ENCODE assay signal across 16 cellular contexts in the genomic region with DNA sequence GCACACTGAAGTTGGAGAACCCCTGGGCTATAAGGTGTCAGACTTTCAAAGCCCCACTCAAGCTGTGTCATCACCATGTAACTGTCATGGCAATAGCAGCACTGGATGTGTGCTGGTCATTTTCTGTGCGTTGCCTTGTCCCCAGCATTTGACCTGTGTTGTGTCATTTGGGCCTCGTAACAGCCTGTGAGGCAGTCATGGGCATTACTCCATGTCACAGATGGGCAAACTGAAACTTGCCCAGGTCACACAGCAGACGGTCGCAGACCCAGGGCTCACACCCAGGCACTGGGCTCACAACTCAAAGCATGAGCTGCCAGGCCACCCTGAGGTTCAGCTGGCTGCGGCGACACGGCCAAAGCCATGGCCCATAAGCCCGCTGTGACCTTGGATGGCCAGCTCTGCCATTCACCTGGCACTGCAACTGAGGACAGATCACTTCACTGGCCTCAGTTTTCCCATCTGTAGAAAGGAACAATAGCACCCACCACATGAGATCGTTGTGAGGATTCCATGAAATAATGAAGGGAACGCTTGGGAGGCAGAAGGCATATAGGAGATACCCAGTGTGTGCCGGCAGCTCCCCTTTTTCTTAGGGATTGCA. TPM values are rescaled to one million over a fixed set of nuclear protein-coding genes. Genes with fewer than 3 reads are reported as not detected.
A peak's percentile ranks its signal among the peaks of the same experiment; 100 is the strongest.
DNase-seq lines count a peak whose midpoint lies in the region; ATAC-seq, FAIRE-seq and TF ChIP-seq lines count a peak whose summit lies in the region.
"Had no signal": no experiment of that assay in that cellular context is flagged by ENCODE, and none has a peak within 500 bp of the region (broad histone marks: within the 10 kb centered on the region; RNA-seq: fewer than 3 reads in every experiment).

No MANE protein-coding gene starts in this region.

- intact Hi-C loops in left cardiac atrium (cut with DNase I) (no loop called here), heart right ventricle (cut with DNase I) (loop anchor here in 1 of 10 donors (1.0 kb wide), 1 partner anchor 44 kb away; no protein-coding TSS in a partner anchor), kidney (cut with DNase I) (no loop called here)

- H3K4me1 ChIP-seq in heart right ventricle: no peaks in the 10 kb centered on the region
- H3K4me1 ChIP-seq in kidney (ENCODE audit: control insufficient read depth in 1 of 2, insufficient read depth in 1 of 2, low read depth in 1 of 2, low read length in 2 of 2): no peaks in the 10 kb centered on the region
- H3K4me1 ChIP-seq in neuronal stem cell (ENCODE audit: control insufficient read depth in 2 of 2, insufficient read depth in 1 of 2, low read depth in 1 of 2, low read length in 2 of 2): peaks cover 3 to 7% of the 10 kb centered on the region in 2 donors
- H3K4me1 ChIP-seq: BE2C, HAP-1 had no signal

- H3K4me3 ChIP-seq in heart right ventricle: no peak overlapping the region
- no peak overlapping the region for H3K4me3 ChIP-seq in kidney (ENCODE audit: low read length in 2 of 2)
- no peak overlapping the region for H3K4me3 ChIP-seq in neuronal stem cell (ENCODE audit: low read length in 2 of 2)
- H3K4me3 ChIP-seq: HAP-1 had no signal

- H3K27ac ChIP-seq in heart right ventricle: no peak overlapping the region
- no peak overlapping the region for H3K27ac ChIP-seq in kidney (ENCODE audit: low read depth in 2 of 2, low read length in 2 of 2)
- H3K27ac ChIP-seq in neuronal stem cell (replicated peaks; ENCODE audit: low read length): no peak overlapping the region
- H3K27ac ChIP-seq in substantia nigra (ENCODE audit: low read depth, low read length, poor library complexity, severe bottlenecking): no peak overlapping the region
- H3K27ac ChIP-seq: C4-2B had no signal

- ATAC-seq in left cardiac atrium (no peak), heart right ventricle (no peak)

- no peak overlapping the region for H2AK5ac ChIP-seq in neuronal stem cell (ENCODE audit: low read depth, low read length)

- H2BK12ac ChIP-seq in neuronal stem cell (ENCODE audit: low read length): no peak overlapping the region

- H3K36me3 ChIP-seq in heart right ventricle (no peaks in the 10 kb centered on the region), kidney (ENCODE audit: control insufficient read depth in 1 of 2, insufficient read depth in 2 of 2, low read length in 2 of 2) (no peaks in the 10 kb centered on the region), neuronal stem cell (replicated peaks in 1 of 2; ENCODE audit: control insufficient read depth in 2 of 2, insufficient read depth in 2 of 2, low read length in 2 of 2) (no peaks in the 10 kb centered on the region)
- H3K36me3 ChIP-seq: BE2C, HAP-1 had no signal

- TF ChIP-seq CTCF in heart right ventricle (IDR thresholded peaks at IDR 0.05) (no peak), kidney (IDR thresholded peaks at IDR 0.05; ENCODE audit: borderline replicate concordance, extremely low read depth, insufficient read depth) (no peak)

- H4K8ac ChIP-seq in neuronal stem cell (ENCODE audit: low read depth, low read length): no peak overlapping the region

- no peak overlapping the region for H2BK120ac ChIP-seq in neuronal stem cell (ENCODE audit: low read depth, low read length)

- H2AFZ ChIP-seq in neuronal stem cell (ENCODE audit: low read length): no peak overlapping the region

- no peak overlapping the region for H3K4me2 ChIP-seq in neuronal stem cell (ENCODE audit: insufficient read depth, low read length, poor library complexity, severe bottlenecking)

- no peaks in the 10 kb centered on the region for H3K79me1 ChIP-seq in neuronal stem cell (ENCODE audit: low read depth, low read length)

- H3K9me3 ChIP-seq in heart right ventricle (no peaks in the 10 kb centered on the region), kidney (ENCODE audit: control insufficient read depth in 1 of 2, low read length in 2 of 2) (no peaks in the 10 kb centered on the region), neuronal stem cell (replicated peaks in 1 of 2; ENCODE audit: control insufficient read depth in 2 of 2, insufficient read depth in 1 of 2, low read depth in 1 of 2, low read length in 2 of 2) (no peaks in the 10 kb centered on the region)
- H3K9me3 ChIP-seq: BE2C, HAP-1 had no signal

- whole genome bisulfite sequencing in heart right ventricle, 2 donors: 93% methylated on average over 11 of the region's 11 CpGs
- WGBS in neuronal stem cell (ENCODE audit: extremely low coverage in 2 of 2, insufficient read length in 2 of 2, insufficient replicate concordance in 1 of 2), 2 donors: no CpG with 5 or more reads among the region's 11 CpGs

- H3K18ac ChIP-seq in neuronal stem cell (ENCODE audit: low read length): no peak overlapping the region

- H3K27me3 ChIP-seq in heart right ventricle: peaks cover 0 to 32% (median 19%) of the 10 kb centered on the region in 7 donors
- peaks cover 0 to 18% (median 0%) of the 10 kb centered on the region in 3 experiments for H3K27me3 ChIP-seq in neuronal stem cell (ENCODE audit: control insufficient read depth in 3 of 3, insufficient read depth in 3 of 3, low read depth in 1 of 3, low read length in 3 of 3)
- H3K27me3 ChIP-seq: BE2C had no signal

- no peak overlapping the region for H3K23ac ChIP-seq in neuronal stem cell (ENCODE audit: low read depth, low read length, poor library complexity)

- H4K91ac ChIP-seq in neuronal stem cell (ENCODE audit: low read depth, low read length, poor library complexity): no peak overlapping the region

- DNase-seq in left cardiac atrium (peak; percentile 7), heart right ventricle (no peak), kidney (peak; percentile 36), neuronal stem cell (ENCODE audit: low spot score) (no peak), SW 1271 (lab: John Stamatoyannopoulos, UW) (no peak), substantia nigra (lab: John Stamatoyannopoulos, UW) (no peak)
- DNase-seq in activated CD4-positive, alpha-beta T cell treated with anti-CD3 and anti-CD28 coated beads, Interleukin-2, amount 50 U/mL, for 1 hour: no peak
- DNase-seq: BE2C, DND-41, GF-D8, GOT3 had no signal

- no peak overlapping the region for H2BK15ac ChIP-seq in neuronal stem cell (ENCODE audit: low read length)

- no peak overlapping the region for H2BK5ac ChIP-seq in neuronal stem cell (ENCODE audit: low read length)

- no peak overlapping the region for H3K4ac ChIP-seq in neuronal stem cell (ENCODE audit: low read length)

- H3K9ac ChIP-seq in kidney (ENCODE audit: low read length in 2 of 2) (no peak overlapping the region), neuronal stem cell (ENCODE audit: low read depth, low read length, poor library complexity) (peak overlapping the region; percentile 22)

- no peak overlapping the region for H3K14ac ChIP-seq in neuronal stem cell (ENCODE audit: low read length)

- no peak for FAIRE-seq in kidney (lab: Jason Lieb, UNC)
- FAIRE-seq: A204.1, GM19239 had no signal

RNA-seq across cellular contexts. Expression of gene INHBB, which starts 36.7 kb away (rescaled TPM):
- total RNA-seq in left cardiac atrium (1 to 10 TPM; 3.7 to 3.9 TPM), heart right ventricle (1 to 10 TPM in 9 of 10 donors, under 1 TPM in 1; 0.89 to 9.2 (median 2.5) TPM), kidney (3.7 TPM)
- polyA plus RNA-seq in heart right ventricle (1 to 10 TPM; 3.6 to 5.9 TPM), kidney (ENCODE audit: insufficient read depth, low read depth, low replicate concordance) (0.49 TPM)
- polyA plus RNA-seq in neuronal stem cell (2013, experiment 1 of 2): not detected
- polyA plus RNA-seq in neuronal stem cell (2013, experiment 2 of 2): 0.01 TPM
- total RNA-seq: CD4-positive, alpha-beta memory T cell had no signal
- polyA plus RNA-seq: CD4-positive, alpha-beta memory T cell had no signal

Comparison
In these comparisons a context has a peak if more than half of its experiments do, and no peak if none do; other contexts are left out.
1. DNase-seq: peak in left cardiac atrium (single experiment) and kidney (single experiment); none in heart right ventricle (0 of 2), neuronal stem cell (single experiment), SW 1271 (0 of 2), activated CD4-positive, alpha-beta T cell treated with anti-CD3 and anti-CD28 coated beads, Interleukin-2, amount 50 U/mL, for 1 hour (single experiment) and substantia nigra (0 of 49).